In the genomic region with DNA sequence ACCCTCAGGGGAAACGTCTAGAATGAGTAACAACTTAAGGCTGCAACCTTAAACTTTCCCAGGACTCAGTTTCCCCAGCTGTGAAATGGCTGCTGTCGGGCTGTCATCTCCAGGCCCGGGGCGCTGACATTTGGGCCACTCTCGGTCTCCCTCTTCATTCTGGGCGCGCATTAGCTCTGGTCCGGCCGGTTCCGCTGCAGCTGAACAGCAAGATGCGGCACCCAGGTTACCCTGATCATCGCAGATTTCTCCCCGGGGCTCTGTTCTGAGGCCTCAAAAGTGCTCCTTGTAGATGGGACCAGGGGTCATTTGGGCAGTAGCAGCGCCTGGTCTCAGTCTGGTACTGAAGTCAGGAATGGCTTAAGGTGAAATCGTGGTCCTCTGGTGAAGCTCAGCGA, we compare ENCODE assay signal across 9 cellular contexts. TPM values are rescaled to one million over a fixed set of nuclear protein-coding genes. Genes with fewer than 3 reads are reported as not detected.
DNase-seq lines count a peak whose midpoint lies in the region; ATAC-seq lines count a peak whose summit lies in the region.
"Had no signal": no experiment of that assay in that cellular context is flagged by ENCODE, and none has a peak within 500 bp of the region (broad histone marks: within the 10 kb centered on the region; RNA-seq: fewer than 3 reads in every experiment).

No MANE protein-coding gene starts in this region.

- no peak overlapping the region for H3K27ac Mint-ChIP-seq in activated T-cell treated with anti-CD3 and anti-CD28 coated beads, Interleukin-2, amount 50 U/mL, for 72 hours
- no peak overlapping the region for H3K27ac Mint-ChIP-seq in activated T-helper 2 cell treated with anti-CD3 and anti-CD28 coated beads, Interferon-gamma antibody, Interleukin-2, Interleukin-4, amounts not matched to agents 10 μg/mL and 5 μg/mL and 100 μg/mL, durations not matched to agents 14 hours and 24 hours and 36 hours
- no peak overlapping the region for H3K27ac Mint-ChIP-seq in immature natural killer cell

- H3K27me3 Mint-ChIP-seq in activated T-cell treated with anti-CD3 and anti-CD28 coated beads, Interleukin-2, amount 50 U/mL, for 72 hours (ENCODE audit: low read depth) = peaks cover 20% of the 10 kb centered on the region
- peaks cover 12% of the 10 kb centered on the region for H3K27me3 Mint-ChIP-seq in activated T-helper 2 cell treated with anti-CD3 and anti-CD28 coated beads, Interferon-gamma antibody, Interleukin-2, Interleukin-4, amounts not matched to agents 10 μg/mL and 5 μg/mL and 100 μg/mL, durations not matched to agents 14 hours and 24 hours and 36 hours (ENCODE audit: low read depth)
- H3K27me3 Mint-ChIP-seq in immature natural killer cell (ENCODE audit: low read depth in 3 of 3) = peaks cover 6 to 26% (median 14%) of the 10 kb centered on the region in 3 donors

- peaks cover 13% of the 10 kb centered on the region for H3K4me1 Mint-ChIP-seq in activated T-cell treated with anti-CD3 and anti-CD28 coated beads, Interleukin-2, amount 50 U/mL, for 72 hours (ENCODE audit: low read depth)
- peaks cover 8% of the 10 kb centered on the region for H3K4me1 Mint-ChIP-seq in activated T-helper 2 cell treated with anti-CD3 and anti-CD28 coated beads, Interferon-gamma antibody, Interleukin-2, Interleukin-4, amounts not matched to agents 10 μg/mL and 5 μg/mL and 100 μg/mL, durations not matched to agents 14 hours and 24 hours and 36 hours (ENCODE audit: low read depth)
- peaks cover 7 to 11% of the 10 kb centered on the region in 2 donors for H3K4me1 Mint-ChIP-seq in immature natural killer cell

- intact Hi-C loops in activated T-helper 2 cell treated with anti-CD3 and anti-CD28 coated beads, Interferon-gamma antibody, Interleukin-2, Interleukin-4, amounts not matched to agents 10 μg/mL and 5 μg/mL and 100 μg/mL, durations not matched to agents 14 hours and 24 hours and 36 hours (cut with micrococcal nuclease) = loop anchor here (5.0 kb wide), 1 partner anchor 103 kb away; a partner anchor contains a TSS

- no peaks in the 10 kb centered on the region for H3K27me3 ChIP-seq in stomach smooth muscle (ENCODE audit: control insufficient read depth in 1 of 2, insufficient read depth in 2 of 2, low read length in 2 of 2)

- H3K4me3 Mint-ChIP-seq in activated T-cell treated with anti-CD3 and anti-CD28 coated beads, Interleukin-2, amount 50 U/mL, for 72 hours = peak overlapping the region; percentile 82 to 86
- peak overlapping the region; percentile 81 for H3K4me3 Mint-ChIP-seq in activated T-helper 2 cell treated with anti-CD3 and anti-CD28 coated beads, Interferon-gamma antibody, Interleukin-2, Interleukin-4, amounts not matched to agents 10 μg/mL and 5 μg/mL and 100 μg/mL, durations not matched to agents 14 hours and 24 hours and 36 hours (ENCODE audit: low read depth)
- peak overlapping the region in 4 of 5 donors; percentile 61 to 82 (median 80) for H3K4me3 Mint-ChIP-seq in immature natural killer cell

- H3K9ac ChIP-seq in stomach smooth muscle (ENCODE audit: low read length in 2 of 2) = peak overlapping the region in 1 of 2 donors; percentile 48

- peak overlapping the region; percentile 65 to 77 for H3K4me3 ChIP-seq in stomach smooth muscle (ENCODE audit: low read length in 2 of 2)

- no peak for DNase-seq in activated T-cell treated with anti-CD3 and anti-CD28 coated beads, Interleukin-2, amount 50 U/mL, for 72 hours
- DNase-seq in activated T-cell treated with anti-CD3 and anti-CD28 coated beads for 4 hours (no peak), immature natural killer cell (no peak), OCI-M2 (lab: John Stamatoyannopoulos, UW; ENCODE audit: unreplicated experiment) (no peak)
- DNase-seq in activated T-helper 2 cell treated with anti-CD3 and anti-CD28 coated beads, Interferon-gamma antibody, Interleukin-2, Interleukin-4, amounts not matched to agents 10 μg/mL and 5 μg/mL and 100 μg/mL, durations not matched to agents 14 hours and 24 hours and 36 hours (ENCODE audit: low spot score) = no peak
- DNase-seq: NCI-H2171 had no signal

- peaks cover 20% of the 10 kb centered on the region for H3K4me1 ChIP-seq in stomach smooth muscle (ENCODE audit: control insufficient read depth, insufficient read depth, low read length)

- H3K9me3 Mint-ChIP-seq in activated T-cell treated with anti-CD3 and anti-CD28 coated beads, Interleukin-2, amount 50 U/mL, for 72 hours = no peaks in the 10 kb centered on the region
- H3K9me3 Mint-ChIP-seq in activated T-helper 2 cell treated with anti-CD3 and anti-CD28 coated beads, Interferon-gamma antibody, Interleukin-2, Interleukin-4, amounts not matched to agents 10 μg/mL and 5 μg/mL and 100 μg/mL, durations not matched to agents 14 hours and 24 hours and 36 hours = peaks cover 6% of the 10 kb centered on the region
- H3K9me3 Mint-ChIP-seq in immature natural killer cell = peaks cover 0 to 4% (median 0%) of the 10 kb centered on the region in 6 donors

- no peaks in the 10 kb centered on the region for H3K9me3 ChIP-seq in stomach smooth muscle (ENCODE audit: control insufficient read depth in 2 of 2, low read length in 2 of 2)

- no peaks in the 10 kb centered on the region for H3K36me3 ChIP-seq in stomach smooth muscle (ENCODE audit: control insufficient read depth in 2 of 2, insufficient read depth in 2 of 2, low read length in 2 of 2)

- peaks cover 2 to 4% of the 10 kb centered on the region in 2 donors for H3K36me3 Mint-ChIP-seq in activated T-cell treated with anti-CD3 and anti-CD28 coated beads, Interleukin-2, amount 50 U/mL, for 72 hours (ENCODE audit: insufficient read depth in 2 of 2)
- no peaks in the 10 kb centered on the region for H3K36me3 Mint-ChIP-seq in activated T-helper 2 cell treated with anti-CD3 and anti-CD28 coated beads, Interferon-gamma antibody, Interleukin-2, Interleukin-4, amounts not matched to agents 10 μg/mL and 5 μg/mL and 100 μg/mL, durations not matched to agents 14 hours and 24 hours and 36 hours (ENCODE audit: low read depth)
- no peaks in the 10 kb centered on the region for H3K36me3 Mint-ChIP-seq in immature natural killer cell

- ATAC-seq in activated T-cell treated with anti-CD3 and anti-CD28 coated beads, Interleukin-2, amount 50 U/mL, for 72 hours (replicated peaks in 1 of 2) = no peak
- ATAC-seq in GM18868 (IDR thresholded peaks at IDR 0.05; ENCODE audit: unreplicated experiment) (no peak), HG02852 (IDR thresholded peaks at IDR 0.05; ENCODE audit: unreplicated experiment) (no peak)

- peak overlapping the region; percentile 46 for H3K27ac ChIP-seq in stomach smooth muscle (ENCODE audit: low read length)

RNA-seq across cellular contexts. Expression of a gene that starts 0.9 kb away (rescaled TPM):
- 10 to 100 TPM in 1 of 2 donors, 1 to 10 TPM in 1; 6.4 to 12.2 TPM for total RNA-seq in activated T-cell treated with anti-CD3 and anti-CD28 coated beads, Interleukin-2, amount 50 U/mL, for 72 hours
- 11.4 and 12.5 TPM in 2 replicates for total RNA-seq in activated T-helper 2 cell treated with anti-CD3 and anti-CD28 coated beads, Interferon-gamma antibody, Interleukin-2, Interleukin-4, amounts not matched to agents 10 μg/mL and 5 μg/mL and 100 μg/mL, durations not matched to agents 14 hours and 24 hours and 36 hours
- 1 to 10 TPM in 1 of 3 donors, under 1 TPM in 2; 0.27 to 1.5 (median 0.48) TPM for polyA plus RNA-seq in immature natural killer cell

RNA-seq across cellular contexts. Expression of a gene that starts 57.8 kb away (rescaled TPM):
- total RNA-seq in activated T-cell treated with anti-CD3 and anti-CD28 coated beads, Interleukin-2, amount 50 U/mL, for 72 hours = 10 to 100 TPM; 17.1 to 17.5 TPM
- 36.7 and 41.4 TPM in 2 replicates for total RNA-seq in activated T-helper 2 cell treated with anti-CD3 and anti-CD28 coated beads, Interferon-gamma antibody, Interleukin-2, Interleukin-4, amounts not matched to agents 10 μg/mL and 5 μg/mL and 100 μg/mL, durations not matched to agents 14 hours and 24 hours and 36 hours
- polyA plus RNA-seq in immature natural killer cell = 10 to 100 TPM in 1 of 3 donors, 1 to 10 TPM in 2; 3.5 to 10.6 (median 4.7) TPM
